Comparison of ENCODE assay signal across 10 cellular contexts in genomic region chr10:61899045-61899444, GRCh38. TPM values are rescaled to one million over a fixed set of nuclear protein-coding genes. Genes with fewer than 3 reads are reported as not detected.
DNase-seq lines count a peak whose midpoint lies in the region; ATAC-seq and TF ChIP-seq lines count a peak whose summit lies in the region.
"Had no signal": no experiment of that assay in that cellular context is flagged by ENCODE, and none has a peak within 500 bp of the region (broad histone marks: within the 10 kb centered on the region; RNA-seq: fewer than 3 reads in every experiment).

No MANE protein-coding gene starts in this region.

- peaks cover 44% of the 10 kb centered on the region for H3F3A ChIP-seq in PC-9 (ENCODE audit: insufficient read depth, low read depth)

- POLR2A ChIA-PET in PC-9 (lab: Charles Lee; ENCODE audit: unreplicated experiment) = interaction anchor here (0.6 kb wide), 1 partner anchor 972 kb away, joined by 4 read pairs; no protein-coding TSS in a partner anchor

- H3K4me3 ChIP-seq in PC-9 = peak overlapping the region; percentile 76
- peak overlapping the region; percentile 75 for H3K4me3 ChIP-seq in effector memory CD4-positive, alpha-beta T cell (ENCODE audit: insufficient read depth, low read depth, low read length, poor library complexity, severe bottlenecking)
- H3K4me3 ChIP-seq in skin epidermis = peak overlapping the region in 4 of 7 experiments; percentile 59 to 85 (median 76)

- ATAC-seq in left cardiac atrium = no peak
- ATAC-seq: right cardiac atrium had no signal

- H3K9me2 ChIP-seq in PC-9 (ENCODE audit: insufficient read depth) = no peaks in the 10 kb centered on the region

- no peak overlapping the region; the same call in 1 of the 2 replicates for H2AFZ ChIP-seq in PC-9

- H3K9me3 ChIP-seq in PC-9 (ENCODE audit: insufficient read depth, low read depth) = no peaks in the 10 kb centered on the region
- H3K9me3 ChIP-seq in effector memory CD4-positive, alpha-beta T cell (ENCODE audit: control insufficient read depth, low read length) = no peaks in the 10 kb centered on the region

- CTCF ChIA-PET in PC-9 (lab: Charles Lee) = interaction anchor here (0.5 to 0.6 kb wide), 3 partner anchors 39 to 172 kb away, joined by 3 to 6 read pairs (median 5); no protein-coding TSS in a partner anchor

- 0 out of 2 replicates have a peak, but pooled peaks cover under 1% of the 10 kb centered on the region for H3K79me2 ChIP-seq in PC-9 (ENCODE audit: low read depth)

- DNase-seq in NCI-H2171 treated with DMSO at 0.1 percent for 48 hours (lab: John Stamatoyannopoulos, UW) (peak; percentile 22), NCI-H2171 (lab: John Stamatoyannopoulos, UW) (no peak), PC-9 (peak in 1 of 2 experiments; percentile 80), left cardiac atrium (no peak), NCI-H2029 (lab: John Stamatoyannopoulos, UW) (no peak)
- no peak for DNase-seq in effector memory CD4-positive, alpha-beta T cell
- no peak for DNase-seq in activated effector memory CD4-positive, alpha-beta T cell treated with anti-CD3 and anti-CD28 coated beads, Interleukin-2, amount 50 U/mL, for 16 hours
- DNase-seq: right cardiac atrium had no signal

- H4K20me1 ChIP-seq in PC-9 (ENCODE audit: insufficient read depth) = no peaks in the 10 kb centered on the region

- peaks cover 23% of the 10 kb centered on the region for H3K4me1 ChIP-seq in PC-9 (replicated peaks; ENCODE audit: insufficient read depth)
- H3K4me1 ChIP-seq in effector memory CD4-positive, alpha-beta T cell (ENCODE audit: control insufficient read depth, insufficient read depth, low read length, poor library complexity, severe bottlenecking) = peaks cover 15% of the 10 kb centered on the region

- no peaks in the 10 kb centered on the region for H3K27me3 ChIP-seq in PC-9 (ENCODE audit: insufficient read depth, low read depth)
- H3K27me3 ChIP-seq in effector memory CD4-positive, alpha-beta T cell (replicated peaks; ENCODE audit: control insufficient read depth, insufficient read depth, low read length, poor library complexity, severe bottlenecking) = no peaks in the 10 kb centered on the region

- intact Hi-C loops in PC-9 (cut with micrococcal nuclease; ENCODE audit: unreplicated experiment) (no loop called here), left cardiac atrium (cut with DNase I) (loop anchor here in 1 of 2 donors (5.0 kb wide), 1 partner anchor 138 kb away; no protein-coding TSS in a partner anchor)

- BruUV-seq in PC-9 (replicated peaks; lab: Mats Ljungman, UMichigan) = no TSS peak

- TF ChIP-seq CTCF in PC-9 (conservative IDR thresholded peaks at IDR 0.05) = no peak

- peak overlapping the region; percentile 83 for H3K27ac ChIP-seq in PC-9
- H3K27ac ChIP-seq in effector memory CD4-positive, alpha-beta T cell (ENCODE audit: insufficient read depth, low read length, poor library complexity, severe bottlenecking) = peak overlapping the region; percentile 88
- H3K27ac ChIP-seq in skin epidermis = peak overlapping the region in 18 of 21 experiments; percentile 20 to 100 (median 97)
- H3K27ac ChIP-seq: C4-2B had no signal

- H3K4me2 ChIP-seq in PC-9 = peak overlapping the region; percentile 91

- H3K36me3 ChIP-seq in PC-9 (ENCODE audit: low read depth) = no peaks in the 10 kb centered on the region
- no peaks in the 10 kb centered on the region for H3K36me3 ChIP-seq in effector memory CD4-positive, alpha-beta T cell (ENCODE audit: control insufficient read depth, insufficient read depth, low read length)

RNA-seq across cellular contexts. Expression of gene ARID5B, which starts 2.5 kb away (rescaled TPM):
- total RNA-seq in PC-9 (2021) = 7.4 and 8.5 TPM in 2 replicates
- 10 to 100 TPM; 36.5 to 37.9 TPM for total RNA-seq in left cardiac atrium
